In the genomic region with DNA sequence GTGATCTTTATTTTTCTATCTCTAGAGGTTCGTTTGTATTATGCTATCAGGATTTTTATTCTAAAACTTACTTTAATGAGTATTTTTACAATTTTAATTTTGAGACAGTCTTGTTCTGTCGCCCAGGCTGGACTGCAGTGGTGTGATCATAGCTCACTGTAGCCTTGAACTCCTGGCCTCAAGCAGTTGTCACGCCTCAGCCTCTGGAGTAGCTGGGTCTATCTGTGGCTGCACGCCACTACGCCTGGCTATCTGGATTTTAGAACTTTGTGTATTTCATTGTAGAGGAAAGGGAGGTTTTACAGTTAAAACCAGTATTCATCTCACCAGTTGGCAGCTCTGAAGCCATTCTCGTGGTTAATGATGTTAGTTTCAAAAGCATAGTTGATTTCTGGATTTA, we compare ENCODE assay signal across 19 cellular contexts. TPM values are rescaled to one million over a fixed set of nuclear protein-coding genes. Genes with fewer than 3 reads are reported as not detected.
DNase-seq lines count a peak whose midpoint lies in the region; ATAC-seq and TF ChIP-seq lines count a peak whose summit lies in the region.
"Had no signal": no experiment of that assay in that cellular context is flagged by ENCODE, and none has a peak within 500 bp of the region (broad histone marks: within the 10 kb centered on the region; RNA-seq: fewer than 3 reads in every experiment).

No MANE protein-coding gene starts in this region.

- H3K4me3 ChIP-seq in left ventricle myocardium inferior, result no peak overlapping the region
- H3K4me3 ChIP-seq: BLaER1 had no signal

- H3K27me3 Mint-ChIP-seq in activated CD8-positive, alpha-beta T cell treated with anti-CD3 and anti-CD28 coated beads, Interleukin-2, amount 10 ng/mL, durations not matched to agents 7 days and 5 days (ENCODE audit: low read depth), result no peaks in the 10 kb centered on the region
- H3K27me3 Mint-ChIP-seq in glutamatergic neuron (ENCODE audit: unreplicated experiment), result peaks cover 2% of the 10 kb centered on the region

- peaks cover 90% of the 10 kb centered on the region for H3K36me3 ChIP-seq in left ventricle myocardium inferior

- DNase-seq in left ventricle myocardium inferior, result no peak
- DNase-seq in Right ventricle myocardium inferior (ENCODE audit: missing footprints), result no peak
- DNase-seq in activated CD8-positive, alpha-beta T cell treated with anti-CD3 and anti-CD28 coated beads, Interleukin-2, amount 10 ng/mL, durations not matched to agents 7 days and 5 days, result no peak
- no peak for DNase-seq in glutamatergic neuron
- DNase-seq in H4 (ENCODE audit: low spot score), result no peak
- DNase-seq: CD8-positive, alpha-beta memory T cell; DND-41; GF-D8; H7; KG1; NCI-H1092; NCI-H1694; NCI-H2107; NCI-H345; NCI-H526 treated with DMSO at 0.1 percent for 48 hours; OCI-M1 had no signal

- intact Hi-C loops in left ventricle myocardium inferior (cut with micrococcal nuclease) (no loop called here), Right ventricle myocardium inferior (cut with DNase I) (no loop called here)

- ATAC-seq in Right ventricle myocardium inferior, result no peak
- no peak for ATAC-seq in activated CD8-positive, alpha-beta T cell treated with anti-CD3 and anti-CD28 coated beads, Interleukin-2, amount 10 ng/mL, durations not matched to agents 7 days and 5 days
- no peak for ATAC-seq in GM18498 (IDR thresholded peaks at IDR 0.05; ENCODE audit: unreplicated experiment)
- ATAC-seq in GM19035 (IDR thresholded peaks at IDR 0.05; ENCODE audit: unreplicated experiment), result no peak

- no peaks in the 10 kb centered on the region for H3K9me3 Mint-ChIP-seq in activated CD8-positive, alpha-beta T cell treated with anti-CD3 and anti-CD28 coated beads, Interleukin-2, amount 10 ng/mL, durations not matched to agents 7 days and 5 days (ENCODE audit: insufficient read depth)
- peaks cover 2% of the 10 kb centered on the region for H3K9me3 Mint-ChIP-seq in glutamatergic neuron (ENCODE audit: unreplicated experiment)

- peaks cover 4% of the 10 kb centered on the region for H3K9me3 ChIP-seq in left ventricle myocardium inferior (replicated peaks)
- H3K9me3 ChIP-seq: BLaER1 had no signal

- H3K36me3 Mint-ChIP-seq in activated CD8-positive, alpha-beta T cell treated with anti-CD3 and anti-CD28 coated beads, Interleukin-2, amount 10 ng/mL, durations not matched to agents 7 days and 5 days (ENCODE audit: low read depth), result peaks cover 70% of the 10 kb centered on the region
- H3K36me3 Mint-ChIP-seq in glutamatergic neuron (ENCODE audit: unreplicated experiment), result peaks cover 10% of the 10 kb centered on the region

- H3K4me1 Mint-ChIP-seq in activated CD8-positive, alpha-beta T cell treated with anti-CD3 and anti-CD28 coated beads, Interleukin-2, amount 10 ng/mL, durations not matched to agents 7 days and 5 days (ENCODE audit: low read depth), result peaks cover 11% of the 10 kb centered on the region
- peaks cover 5% of the 10 kb centered on the region for H3K4me1 Mint-ChIP-seq in glutamatergic neuron (ENCODE audit: low read depth, unreplicated experiment)

- peak overlapping the region; percentile 40 for H3K27ac Mint-ChIP-seq in activated CD8-positive, alpha-beta T cell treated with anti-CD3 and anti-CD28 coated beads, Interleukin-2, amount 10 ng/mL, durations not matched to agents 7 days and 5 days
- H3K27ac Mint-ChIP-seq in glutamatergic neuron (ENCODE audit: unreplicated experiment), result peak overlapping the region; percentile 3

- no peaks in the 10 kb centered on the region for H3K27me3 ChIP-seq in left ventricle myocardium inferior (ENCODE audit: low read depth)
- H3K27me3 ChIP-seq: BLaER1 had no signal

- H3K27ac ChIP-seq in left ventricle myocardium inferior (replicated peaks), result peak overlapping the region; percentile 4
- H3K27ac ChIP-seq: BLaER1 had no signal

- peaks cover 75% of the 10 kb centered on the region for H3K4me1 ChIP-seq in left ventricle myocardium inferior

- TF ChIP-seq CTCF in left ventricle myocardium inferior (IDR thresholded peaks at IDR 0.05; ENCODE audit: borderline replicate concordance) (no peak), glutamatergic neuron (IDR thresholded peaks at IDR 0.05; ENCODE audit: partially characterized antibody, unreplicated experiment) (no peak)

- POLR2A ChIA-PET in activated CD8-positive, alpha-beta T cell treated with anti-CD3 and anti-CD28 coated beads, Interleukin-2, amount 10 ng/mL, durations not matched to agents 7 days and 5 days (lab: Charles Lee), result no interaction called here

- H3K4me3 Mint-ChIP-seq in activated CD8-positive, alpha-beta T cell treated with anti-CD3 and anti-CD28 coated beads, Interleukin-2, amount 10 ng/mL, durations not matched to agents 7 days and 5 days, result no peak overlapping the region
- no peak overlapping the region for H3K4me3 Mint-ChIP-seq in glutamatergic neuron (ENCODE audit: unreplicated experiment)
- H3K4me3 Mint-ChIP-seq: CD8-positive, alpha-beta memory T cell had no signal

- CTCF ChIA-PET in activated CD8-positive, alpha-beta T cell treated with anti-CD3 and anti-CD28 coated beads, Interleukin-2, amount 10 ng/mL, durations not matched to agents 7 days and 5 days (lab: Charles Lee), result no interaction called here

RNA-seq across cellular contexts. Expression of a gene that starts 25.9 kb away (rescaled TPM):
- total RNA-seq in left ventricle myocardium inferior (211 TPM), Right ventricle myocardium inferior (195 TPM), glutamatergic neuron (ENCODE audit: unreplicated experiment) (120 TPM)
- total RNA-seq in activated CD8-positive, alpha-beta T cell treated with anti-CD3 and anti-CD28 coated beads, Interleukin-2, amount 10 ng/mL, durations not matched to agents 7 days and 5 days, result 10 to 100 TPM; 69.3 to 74.9 TPM
- total RNA-seq in H4 (2014; rRNA removed; shearing (Covaris generic)), result 76.1 and 108 TPM in 2 replicates
